Comparison of ENCODE assay signal across 1 cellular context in the genomic region with DNA sequence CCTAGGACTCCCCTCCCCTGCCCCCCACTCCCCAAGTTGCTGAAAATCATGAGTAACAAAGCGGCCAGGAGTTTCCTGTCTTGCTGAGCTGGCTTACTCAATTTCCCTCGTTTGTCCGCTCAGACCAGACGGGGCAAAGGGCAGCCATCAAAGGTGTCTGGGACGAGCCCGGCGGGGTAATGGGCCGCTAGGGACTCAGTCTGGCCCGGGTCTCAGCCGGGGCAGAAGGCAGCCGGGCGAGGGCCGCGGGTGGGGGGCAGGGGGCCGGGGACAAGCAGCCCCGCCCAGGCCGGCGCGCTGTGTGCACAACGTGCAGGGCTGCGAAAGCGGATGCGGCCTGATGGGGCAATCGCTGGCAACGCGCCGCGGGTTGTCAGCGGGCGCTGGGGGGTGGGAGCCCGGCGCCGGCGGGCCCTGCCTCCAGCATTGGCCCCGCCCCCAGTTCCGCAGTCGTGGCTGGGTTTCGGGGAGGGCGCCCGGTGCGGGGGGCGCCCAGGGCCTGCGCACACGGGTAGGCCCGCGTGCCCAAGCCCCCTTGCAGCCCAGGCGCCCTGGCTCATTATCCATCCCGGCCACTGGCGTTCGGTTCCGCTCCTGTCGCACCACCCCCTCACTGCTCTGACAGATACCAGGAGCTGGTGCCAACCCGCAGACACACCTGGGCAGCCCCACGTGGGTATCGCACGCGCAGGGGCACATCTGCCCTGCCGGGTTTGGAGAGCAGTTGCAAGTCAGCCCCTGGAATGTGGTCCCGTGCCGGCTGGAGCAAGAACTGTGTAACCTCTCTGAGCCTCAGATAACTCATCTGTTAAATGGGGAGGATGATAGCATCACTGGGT.
A peak's percentile ranks its signal among the peaks of the same experiment; 100 is the strongest.
TF ChIP-seq lines count a peak whose summit lies in the region.

No MANE protein-coding gene starts in this region.

TF ChIP-seq in HepG2, 621 proteins besides CTCF, POLR2A, EP300 and RAD21 (continued from another document and continues in another):
- TF ChIP-seq, protein P1, sequence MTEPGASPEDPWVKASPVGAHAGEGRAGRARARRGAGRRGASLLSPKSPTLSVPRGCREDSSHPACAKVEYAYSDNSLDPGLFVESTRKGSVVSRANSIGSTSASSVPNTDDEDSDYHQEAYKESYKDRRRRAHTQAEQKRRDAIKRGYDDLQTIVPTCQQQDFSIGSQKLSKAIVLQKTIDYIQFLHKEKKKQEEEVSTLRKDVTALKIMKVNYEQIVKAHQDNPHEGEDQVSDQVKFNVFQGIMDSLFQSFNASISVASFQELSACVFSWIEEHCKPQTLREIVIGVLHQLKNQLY (CRISPR knock-in tag; IDR thresholded peaks at IDR 0.05) = no peak
- no peak for TF ChIP-seq CBX5 (CRISPR knock-in tag; IDR thresholded peaks at IDR 0.05; ENCODE audit: borderline replicate concordance)
- TF ChIP-seq, protein P2, sequence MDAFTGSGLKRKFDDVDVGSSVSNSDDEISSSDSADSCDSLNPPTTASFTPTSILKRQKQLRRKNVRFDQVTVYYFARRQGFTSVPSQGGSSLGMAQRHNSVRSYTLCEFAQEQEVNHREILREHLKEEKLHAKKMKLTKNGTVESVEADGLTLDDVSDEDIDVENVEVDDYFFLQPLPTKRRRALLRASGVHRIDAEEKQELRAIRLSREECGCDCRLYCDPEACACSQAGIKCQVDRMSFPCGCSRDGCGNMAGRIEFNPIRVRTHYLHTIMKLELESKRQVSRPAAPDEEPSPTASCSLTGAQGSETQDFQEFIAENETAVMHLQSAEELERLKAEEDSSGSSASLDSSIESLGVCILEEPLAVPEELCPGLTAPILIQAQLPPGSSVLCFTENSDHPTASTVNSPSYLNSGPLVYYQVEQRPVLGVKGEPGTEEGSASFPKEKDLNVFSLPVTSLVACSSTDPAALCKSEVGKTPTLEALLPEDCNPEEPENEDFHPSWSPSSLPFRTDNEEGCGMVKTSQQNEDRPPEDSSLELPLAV (CRISPR knock-in tag; conservative IDR thresholded peaks at IDR 0.05; ENCODE audit: low read depth) = no peak
- TF ChIP-seq NFYC (CRISPR knock-in tag; IDR thresholded peaks at IDR 0.05) = no peak
- TF ChIP-seq, protein P3, sequence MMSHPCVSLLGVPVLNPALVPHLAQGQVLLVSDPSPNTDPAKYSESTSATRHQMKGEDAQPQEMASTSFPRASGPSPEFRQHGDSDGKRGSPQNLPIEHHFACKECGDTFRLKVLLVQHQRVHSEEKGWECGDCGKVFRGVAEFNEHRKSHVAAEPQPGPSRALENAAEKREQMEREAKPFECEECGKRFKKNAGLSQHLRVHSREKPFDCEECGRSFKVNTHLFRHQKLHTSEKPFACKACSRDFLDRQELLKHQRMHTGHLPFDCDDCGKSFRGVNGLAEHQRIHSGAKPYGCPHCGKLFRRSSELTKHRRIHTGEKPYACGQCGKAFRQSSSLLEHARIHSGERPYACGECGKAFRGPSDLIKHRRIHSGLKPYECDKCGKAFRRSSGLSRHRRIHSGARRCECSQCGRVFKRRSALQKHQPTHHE (CRISPR knock-in tag; IDR thresholded peaks at IDR 0.05; ENCODE audit: borderline replicate concordance) = peak; percentile 75; the same call in 1 of the 2 replicates
- TF ChIP-seq DR1 (CRISPR knock-in tag; IDR thresholded peaks at IDR 0.05) = no peak
- TF ChIP-seq CCDC6 (CRISPR knock-in tag; IDR thresholded peaks at IDR 0.05) = peak; percentile 80; the same call in 1 of the 2 replicates
- no peak for TF ChIP-seq SMAD3 (CRISPR knock-in tag; IDR thresholded peaks at IDR 0.05)
- TF ChIP-seq, protein P4, sequence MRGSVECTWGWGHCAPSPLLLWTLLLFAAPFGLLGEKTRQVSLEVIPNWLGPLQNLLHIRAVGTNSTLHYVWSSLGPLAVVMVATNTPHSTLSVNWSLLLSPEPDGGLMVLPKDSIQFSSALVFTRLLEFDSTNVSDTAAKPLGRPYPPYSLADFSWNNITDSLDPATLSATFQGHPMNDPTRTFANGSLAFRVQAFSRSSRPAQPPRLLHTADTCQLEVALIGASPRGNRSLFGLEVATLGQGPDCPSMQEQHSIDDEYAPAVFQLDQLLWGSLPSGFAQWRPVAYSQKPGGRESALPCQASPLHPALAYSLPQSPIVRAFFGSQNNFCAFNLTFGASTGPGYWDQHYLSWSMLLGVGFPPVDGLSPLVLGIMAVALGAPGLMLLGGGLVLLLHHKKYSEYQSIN (CRISPR knock-in tag; IDR thresholded peaks at IDR 0.05; ENCODE audit: borderline replicate concordance) = 0 out of 2 replicates have a peak, but pooled peaks have one; percentile 49
- peak; percentile 82 for TF ChIP-seq BCL6 (CRISPR knock-in tag; IDR thresholded peaks at IDR 0.05)
- TF ChIP-seq MATR3 (CRISPR knock-in tag; IDR thresholded peaks at IDR 0.05) = no peak
- no peak; the same call in 1 of the 2 replicates for TF ChIP-seq ZBTB21 (CRISPR knock-in tag; IDR thresholded peaks at IDR 0.05)
- TF ChIP-seq, protein P5, sequence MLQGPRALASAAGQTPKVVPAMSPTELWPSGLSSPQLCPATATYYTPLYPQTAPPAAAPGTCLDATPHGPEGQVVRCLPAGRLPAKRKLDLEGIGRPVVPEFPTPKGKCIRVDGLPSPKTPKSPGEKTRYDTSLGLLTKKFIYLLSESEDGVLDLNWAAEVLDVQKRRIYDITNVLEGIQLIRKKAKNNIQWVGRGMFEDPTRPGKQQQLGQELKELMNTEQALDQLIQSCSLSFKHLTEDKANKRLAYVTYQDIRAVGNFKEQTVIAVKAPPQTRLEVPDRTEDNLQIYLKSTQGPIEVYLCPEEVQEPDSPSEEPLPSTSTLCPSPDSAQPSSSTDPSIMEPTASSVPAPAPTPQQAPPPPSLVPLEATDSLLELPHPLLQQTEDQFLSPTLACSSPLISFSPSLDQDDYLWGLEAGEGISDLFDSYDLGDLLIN (CRISPR knock-in tag; IDR thresholded peaks at IDR 0.05; ENCODE audit: borderline replicate concordance) = no peak
- no peak for TF ChIP-seq SMARCE1 (IDR thresholded peaks at IDR 0.05; ENCODE audit: borderline replicate concordance)
- no peak; the same call in 1 of the 2 replicates for TF ChIP-seq ZNF841 (CRISPR knock-in tag; IDR thresholded peaks at IDR 0.05; ENCODE audit: borderline replicate concordance)
- no peak for TF ChIP-seq ZNF329 (CRISPR knock-in tag; IDR thresholded peaks at IDR 0.05; ENCODE audit: low read depth)
- TF ChIP-seq, protein P6, sequence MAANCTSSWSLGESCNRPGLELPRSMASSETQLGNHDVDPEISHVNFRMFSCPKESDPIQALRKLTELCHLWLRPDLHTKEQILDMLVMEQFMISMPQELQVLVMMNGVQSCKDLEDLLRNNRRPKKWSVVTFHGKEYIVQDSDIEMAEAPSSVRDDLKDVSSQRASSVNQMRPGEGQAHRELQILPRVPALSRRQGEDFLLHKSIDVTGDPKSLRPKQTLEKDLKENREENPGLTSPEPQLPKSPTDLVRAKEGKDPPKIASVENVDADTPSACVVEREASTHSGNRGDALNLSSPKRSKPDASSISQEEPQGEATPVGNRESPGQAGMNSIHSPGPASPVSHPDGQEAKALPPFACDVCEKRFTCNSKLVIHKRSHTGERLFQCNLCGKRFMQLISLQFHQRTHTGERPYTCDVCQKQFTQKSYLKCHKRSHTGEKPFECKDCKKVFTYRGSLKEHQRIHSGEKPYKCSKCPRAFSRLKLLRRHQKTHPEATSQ (CRISPR knock-in tag; IDR thresholded peaks at IDR 0.05; ENCODE audit: borderline replicate concordance) = 0 out of 2 replicates have a peak, but pooled peaks have one; percentile 40
- TF ChIP-seq BRD4 (CRISPR knock-in tag; IDR thresholded peaks at IDR 0.05) = no peak; the same call in 1 of the 2 replicates
- TF ChIP-seq, protein P7, sequence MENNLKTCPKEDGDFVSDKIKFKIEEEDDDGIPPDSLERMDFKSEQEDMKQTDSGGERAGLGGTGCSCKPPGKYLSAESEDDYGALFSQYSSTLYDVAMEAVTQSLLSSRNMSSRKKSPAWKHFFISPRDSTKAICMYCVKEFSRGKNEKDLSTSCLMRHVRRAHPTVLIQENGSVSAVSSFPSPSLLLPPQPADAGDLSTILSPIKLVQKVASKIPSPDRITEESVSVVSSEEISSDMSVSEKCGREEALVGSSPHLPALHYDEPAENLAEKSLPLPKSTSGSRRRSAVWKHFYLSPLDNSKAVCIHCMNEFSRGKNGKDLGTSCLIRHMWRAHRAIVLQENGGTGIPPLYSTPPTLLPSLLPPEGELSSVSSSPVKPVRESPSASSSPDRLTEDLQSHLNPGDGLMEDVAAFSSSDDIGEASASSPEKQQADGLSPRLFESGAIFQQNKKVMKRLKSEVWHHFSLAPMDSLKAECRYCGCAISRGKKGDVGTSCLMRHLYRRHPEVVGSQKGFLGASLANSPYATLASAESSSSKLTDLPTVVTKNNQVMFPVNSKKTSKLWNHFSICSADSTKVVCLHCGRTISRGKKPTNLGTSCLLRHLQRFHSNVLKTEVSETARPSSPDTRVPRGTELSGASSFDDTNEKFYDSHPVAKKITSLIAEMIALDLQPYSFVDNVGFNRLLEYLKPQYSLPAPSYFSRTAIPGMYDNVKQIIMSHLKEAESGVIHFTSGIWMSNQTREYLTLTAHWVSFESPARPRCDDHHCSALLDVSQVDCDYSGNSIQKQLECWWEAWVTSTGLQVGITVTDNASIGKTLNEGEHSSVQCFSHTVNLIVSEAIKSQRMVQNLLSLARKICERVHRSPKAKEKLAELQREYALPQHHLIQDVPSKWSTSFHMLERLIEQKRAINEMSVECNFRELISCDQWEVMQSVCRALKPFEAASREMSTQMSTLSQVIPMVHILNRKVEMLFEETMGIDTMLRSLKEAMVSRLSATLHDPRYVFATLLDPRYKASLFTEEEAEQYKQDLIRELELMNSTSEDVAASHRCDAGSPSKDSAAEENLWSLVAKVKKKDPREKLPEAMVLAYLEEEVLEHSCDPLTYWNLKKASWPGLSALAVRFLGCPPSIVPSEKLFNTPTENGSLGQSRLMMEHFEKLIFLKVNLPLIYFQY (CRISPR knock-in tag; IDR thresholded peaks at IDR 0.05; ENCODE audit: borderline replicate concordance) = peak; percentile 92
- peak; percentile 74; the same call in 1 of the 2 replicates for TF ChIP-seq ZNF343 (CRISPR knock-in tag; IDR thresholded peaks at IDR 0.05)
- no peak; the same call in 1 of the 2 replicates for TF ChIP-seq ZMYM4 (CRISPR knock-in tag; IDR thresholded peaks at IDR 0.05)
- peak; percentile 68 for TF ChIP-seq TBL1XR1 (IDR thresholded peaks at IDR 0.05; ENCODE audit: borderline replicate concordance, low read length, partially characterized antibody)
- no peak for TF ChIP-seq SRF (IDR thresholded peaks at IDR 0.05; ENCODE audit: low read depth, low read length)
- peak; percentile 94 for TF ChIP-seq SAP130 (CRISPR knock-in tag; IDR thresholded peaks at IDR 0.05; ENCODE audit: low read depth)
- peak; percentile 96 for TF ChIP-seq CEBPB (IDR thresholded peaks at IDR 0.05; ENCODE audit: borderline replicate concordance, low read depth, low read length)
- TF ChIP-seq NONO (IDR thresholded peaks at IDR 0.05) = no peak
- TF ChIP-seq NONO (CRISPR knock-in tag; conservative IDR thresholded peaks at IDR 0.05) = peak; percentile 92
- TF ChIP-seq HOXA5 (CRISPR knock-in tag; IDR thresholded peaks at IDR 0.05) = no peak; the same call in 1 of the 2 replicates
- no peak for TF ChIP-seq RFX1 (IDR thresholded peaks at IDR 0.05)
- TF ChIP-seq ZNF674 (CRISPR knock-in tag; IDR thresholded peaks at IDR 0.05; ENCODE audit: low read depth) = no peak
- TF ChIP-seq SP4 (CRISPR knock-in tag; IDR thresholded peaks at IDR 0.05) = peak; percentile 80
- TF ChIP-seq REL (CRISPR knock-in tag; conservative IDR thresholded peaks at IDR 0.05) = peak; percentile 60
- TF ChIP-seq ZNF20 (CRISPR knock-in tag; IDR thresholded peaks at IDR 0.05) = no peak
- TF ChIP-seq, protein P8, sequence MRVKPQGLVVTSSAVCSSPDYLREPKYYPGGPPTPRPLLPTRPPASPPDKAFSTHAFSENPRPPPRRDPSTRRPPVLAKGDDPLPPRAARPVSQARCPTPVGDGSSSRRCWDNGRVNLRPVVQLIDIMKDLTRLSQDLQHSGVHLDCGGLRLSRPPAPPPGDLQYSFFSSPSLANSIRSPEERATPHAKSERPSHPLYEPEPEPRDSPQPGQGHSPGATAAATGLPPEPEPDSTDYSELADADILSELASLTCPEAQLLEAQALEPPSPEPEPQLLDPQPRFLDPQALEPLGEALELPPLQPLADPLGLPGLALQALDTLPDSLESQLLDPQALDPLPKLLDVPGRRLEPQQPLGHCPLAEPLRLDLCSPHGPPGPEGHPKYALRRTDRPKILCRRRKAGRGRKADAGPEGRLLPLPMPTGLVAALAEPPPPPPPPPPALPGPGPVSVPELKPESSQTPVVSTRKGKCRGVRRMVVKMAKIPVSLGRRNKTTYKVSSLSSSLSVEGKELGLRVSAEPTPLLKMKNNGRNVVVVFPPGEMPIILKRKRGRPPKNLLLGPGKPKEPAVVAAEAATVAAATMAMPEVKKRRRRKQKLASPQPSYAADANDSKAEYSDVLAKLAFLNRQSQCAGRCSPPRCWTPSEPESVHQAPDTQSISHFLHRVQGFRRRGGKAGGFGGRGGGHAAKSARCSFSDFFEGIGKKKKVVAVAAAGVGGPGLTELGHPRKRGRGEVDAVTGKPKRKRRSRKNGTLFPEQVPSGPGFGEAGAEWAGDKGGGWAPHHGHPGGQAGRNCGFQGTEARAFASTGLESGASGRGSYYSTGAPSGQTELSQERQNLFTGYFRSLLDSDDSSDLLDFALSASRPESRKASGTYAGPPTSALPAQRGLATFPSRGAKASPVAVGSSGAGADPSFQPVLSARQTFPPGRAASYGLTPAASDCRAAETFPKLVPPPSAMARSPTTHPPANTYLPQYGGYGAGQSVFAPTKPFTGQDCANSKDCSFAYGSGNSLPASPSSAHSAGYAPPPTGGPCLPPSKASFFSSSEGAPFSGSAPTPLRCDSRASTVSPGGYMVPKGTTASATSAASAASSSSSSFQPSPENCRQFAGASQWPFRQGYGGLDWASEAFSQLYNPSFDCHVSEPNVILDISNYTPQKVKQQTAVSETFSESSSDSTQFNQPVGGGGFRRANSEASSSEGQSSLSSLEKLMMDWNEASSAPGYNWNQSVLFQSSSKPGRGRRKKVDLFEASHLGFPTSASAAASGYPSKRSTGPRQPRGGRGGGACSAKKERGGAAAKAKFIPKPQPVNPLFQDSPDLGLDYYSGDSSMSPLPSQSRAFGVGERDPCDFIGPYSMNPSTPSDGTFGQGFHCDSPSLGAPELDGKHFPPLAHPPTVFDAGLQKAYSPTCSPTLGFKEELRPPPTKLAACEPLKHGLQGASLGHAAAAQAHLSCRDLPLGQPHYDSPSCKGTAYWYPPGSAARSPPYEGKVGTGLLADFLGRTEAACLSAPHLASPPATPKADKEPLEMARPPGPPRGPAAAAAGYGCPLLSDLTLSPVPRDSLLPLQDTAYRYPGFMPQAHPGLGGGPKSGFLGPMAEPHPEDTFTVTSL (CRISPR knock-in tag; IDR thresholded peaks at IDR 0.05; ENCODE audit: borderline replicate concordance) = 0 out of 2 replicates have a peak, but pooled peaks have one; percentile 30
- peak; percentile 91; the same call in 1 of the 2 replicates for TF ChIP-seq ZNF235 (CRISPR knock-in tag; IDR thresholded peaks at IDR 0.05; ENCODE audit: borderline replicate concordance)
- no peak for TF ChIP-seq NFIB (CRISPR knock-in tag; IDR thresholded peaks at IDR 0.05; ENCODE audit: borderline replicate concordance)
- TF ChIP-seq ZNF274 (CRISPR knock-in tag; IDR thresholded peaks at IDR 0.05) = peak; percentile 33; the same call in 1 of the 2 replicates
